In the genomic region with DNA sequence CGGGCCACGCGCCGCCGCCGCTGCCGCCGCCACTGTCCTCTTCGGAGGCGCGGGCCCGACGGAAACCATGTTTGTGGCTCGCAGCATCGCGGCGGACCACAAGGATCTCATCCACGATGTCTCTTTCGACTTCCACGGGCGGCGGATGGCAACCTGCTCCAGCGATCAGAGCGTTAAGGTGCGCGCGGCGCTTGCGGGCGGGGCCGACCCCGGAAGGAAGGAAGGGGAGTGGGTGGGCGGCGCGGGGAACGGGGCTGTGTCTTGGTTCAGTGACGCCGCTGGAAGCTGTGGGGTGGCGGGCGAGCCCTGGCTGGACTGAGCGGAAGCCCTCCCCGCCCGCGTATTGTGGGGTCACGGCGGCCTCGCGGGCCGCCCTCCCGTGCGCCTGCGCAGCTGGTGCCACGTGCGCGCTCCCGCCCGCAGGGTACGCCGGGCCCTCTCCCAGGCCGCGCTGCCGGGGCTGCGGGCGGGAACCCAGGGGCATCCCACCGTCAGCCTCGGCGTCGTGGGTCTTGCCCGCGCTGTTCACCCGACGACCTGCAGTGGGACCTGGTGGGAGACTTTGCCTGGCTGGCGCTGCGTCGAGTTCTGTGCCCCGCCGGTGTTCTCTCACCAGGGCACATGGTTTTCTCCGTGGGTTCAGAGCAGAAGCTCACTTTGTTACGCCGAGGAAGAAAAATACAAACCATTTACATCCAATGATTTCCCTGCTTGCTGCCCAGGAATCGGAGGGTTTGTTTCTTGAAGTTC, we compare ENCODE assay signal across 8 cellular contexts. TPM values are rescaled to one million over a fixed set of nuclear protein-coding genes. Genes with fewer than 3 reads are reported as not detected.
DNase-seq lines count a peak whose midpoint lies in the region; ATAC-seq and TF ChIP-seq lines count a peak whose summit lies in the region.

No MANE protein-coding gene starts in this region.

- no peak for TF ChIP-seq CTCF in chondrocyte (IDR thresholded peaks at IDR 0.05)

- H3K27ac Mint-ChIP-seq in chondrocyte (ENCODE audit: unreplicated experiment): peak overlapping the region; percentile 100

- H3K4me1 Mint-ChIP-seq in chondrocyte (ENCODE audit: low read depth): peaks cover 57% of the 10 kb centered on the region

- peaks cover 2% of the 10 kb centered on the region for H3K36me3 Mint-ChIP-seq in chondrocyte (ENCODE audit: low read depth)

- DNase-seq in AML-193 (lab: John Stamatoyannopoulos, UW): peak; percentile 87 to 88
- peak; percentile 78 for DNase-seq in NCI-H460 (ENCODE audit: extremely low read depth, low read depth)
- DNase-seq in activated CD4-positive, alpha-beta T cell treated with anti-CD3 and anti-CD28 coated beads for 24 hours (ENCODE audit: low read depth in 2 of 2): peak; percentile 96
- peak; percentile 97 for DNase-seq in chondrocyte (ENCODE audit: low spot score)
- DNase-seq in kidney tubule cell (ENCODE audit: low spot score): peak; percentile 90
- DNase-seq in stimulated activated CD4-positive, alpha-beta T cell treated with anti-CD3 and anti-CD28 coated beads, Interleukin-15, amount 100 ng/mL, for 48 hours (ENCODE audit: low read depth in 2 of 2): peak; percentile 97 to 99

- ATAC-seq in GM19035 (IDR thresholded peaks at IDR 0.05; ENCODE audit: unreplicated experiment): peak; percentile 77
- ATAC-seq in HG03280 (IDR thresholded peaks at IDR 0.05; ENCODE audit: unreplicated experiment): peak; percentile 78

- no peaks in the 10 kb centered on the region for H3K9me3 Mint-ChIP-seq in chondrocyte (ENCODE audit: low read depth)

- H3K27me3 Mint-ChIP-seq in chondrocyte (ENCODE audit: low read depth): no peaks in the 10 kb centered on the region

- peak overlapping the region; percentile 96 for H3K4me3 Mint-ChIP-seq in chondrocyte (ENCODE audit: unreplicated experiment)

RNA-seq across cellular contexts. Expression of gene SEH1L, which starts 0.4 kb away (rescaled TPM):
- total RNA-seq in NCI-H460 (2014; rRNA removed; shearing (Covaris generic)): 43.2 and 43.3 TPM in 2 replicates
- polyA plus RNA-seq in NCI-H460 (2014; cell fraction: nucleus; rRNA removed): 25.7 and 28.7 TPM in 2 replicates
- 34.1 to 37.5 TPM (median 36.3 TPM) in 3 replicates for total RNA-seq in chondrocyte

RNA-seq across cellular contexts. Expression of gene CEP192, which starts 42.9 kb away (rescaled TPM):
- 13.7 and 16.6 TPM in 2 replicates for total RNA-seq in NCI-H460 (2014; rRNA removed; shearing (Covaris generic))
- 32.4 and 32.8 TPM in 2 replicates for polyA plus RNA-seq in NCI-H460 (2014; cell fraction: nucleus; rRNA removed)
- total RNA-seq in chondrocyte: 14.7 to 22.9 TPM (median 16.8 TPM) in 3 replicates

Comparison
In these comparisons a context has a peak if more than half of its experiments do, and no peak if none do; other contexts are left out.
1. Peak in every context shown above with its lines: DNase-seq and ATAC-seq.